ENCODE assay signal across 8 cellular contexts in the genomic region with DNA sequence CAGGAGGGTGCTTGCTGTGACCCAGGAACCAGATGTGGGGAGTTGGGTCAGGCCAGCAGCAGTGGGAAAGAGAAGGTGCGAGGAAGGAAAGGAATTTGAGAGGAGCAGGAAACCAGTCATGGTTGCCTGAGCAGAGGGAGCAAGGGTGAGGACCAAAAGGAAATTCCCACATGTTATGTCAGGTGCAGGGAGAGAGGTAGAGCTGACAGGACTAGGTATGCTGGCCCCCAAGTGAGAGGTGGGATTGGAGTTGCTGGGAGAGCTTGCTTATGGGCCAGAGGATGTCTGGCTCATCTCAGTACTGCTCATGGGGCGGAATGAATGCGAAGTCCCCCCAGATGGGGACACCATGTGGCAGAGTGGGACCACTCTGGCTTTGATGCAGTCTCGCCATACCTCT. TPM values are rescaled to one million over a fixed set of nuclear protein-coding genes. Genes with fewer than 3 reads are reported as not detected.
"Had no signal": no experiment of that assay in that cellular context is flagged by ENCODE, and none has a peak within 500 bp of the region (broad histone marks: within the 10 kb centered on the region; RNA-seq: fewer than 3 reads in every experiment).

No MANE protein-coding gene starts in this region.

- DNase-seq: H9, HCEC 1CT had no signal

- H3K4me3 Mint-ChIP-seq: GM23338, H9, IgD-negative memory B cell had no signal

- H3K4me3 ChIP-seq: GM23338 had no signal

- ATAC-seq: GM23338, HepG2 had no signal

- H3K9me3 Mint-ChIP-seq: GM23338, H9 had no signal

- H3K36me3 Mint-ChIP-seq: IgD-negative memory B cell had no signal

- H3K27ac ChIP-seq: HL-60 had no signal

- H3K4me1 Mint-ChIP-seq: IgD-negative memory B cell had no signal

- H3K27ac Mint-ChIP-seq: GM23338, H9, IgD-negative memory B cell had no signal

RNA-seq across cellular contexts. Expression of a gene that starts 57.9 kb away (rescaled TPM):
- total RNA-seq: GM23338, H1, H9, HepG2, HT1080 had no signal
- polyA plus RNA-seq: GM23338, H1, HepG2, IgD-negative memory B cell had no signal
